In the genomic region with DNA sequence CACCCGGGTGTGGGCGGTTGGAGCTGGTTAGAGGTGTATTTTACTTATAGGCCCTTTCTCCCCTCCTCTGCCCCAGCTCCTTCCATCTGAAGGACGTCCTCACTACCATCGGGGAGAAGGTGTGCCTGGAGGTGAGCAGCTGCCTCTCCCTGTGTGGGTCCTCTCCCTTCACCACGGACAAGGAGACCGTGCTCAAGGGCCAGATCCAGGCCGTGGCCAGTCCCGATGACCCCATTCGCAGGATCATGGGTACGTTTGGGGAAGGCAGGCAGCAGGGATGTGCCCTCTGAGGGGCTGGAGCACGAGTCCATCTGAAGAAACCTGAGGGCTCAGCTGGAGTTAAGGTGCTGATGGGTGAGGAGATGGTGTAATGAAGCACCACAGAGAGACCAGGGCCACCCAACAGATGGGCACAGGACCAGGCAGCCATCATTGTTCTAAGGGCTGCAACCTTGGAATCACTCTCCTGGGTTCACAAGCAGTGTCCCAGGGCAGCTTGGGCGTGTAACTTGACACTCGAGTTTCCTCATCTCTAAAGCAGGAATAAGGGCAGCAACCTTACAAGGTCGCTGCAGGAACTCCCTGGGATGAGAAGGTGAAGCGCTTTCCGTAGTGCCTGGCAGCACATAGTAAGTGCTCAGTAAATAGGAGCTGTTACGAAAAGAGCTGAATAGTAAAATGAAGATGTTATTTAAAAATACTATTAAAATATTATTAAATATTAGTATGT, we compare ENCODE assay signal across 14 cellular contexts. TPM values are rescaled to one million over a fixed set of nuclear protein-coding genes. Genes with fewer than 3 reads are reported as not detected.
DNase-seq lines count a peak whose midpoint lies in the region; ATAC-seq, FAIRE-seq and TF ChIP-seq lines count a peak whose summit lies in the region.
"Had no signal": no experiment of that assay in that cellular context is flagged by ENCODE, and none has a peak within 500 bp of the region (broad histone marks: within the 10 kb centered on the region; RNA-seq: fewer than 3 reads in every experiment).

No MANE protein-coding gene starts in this region.

- DNase-seq in H7 (peak; percentile 27), bronchial epithelial cell (ENCODE audit: low read depth) (no peak), iPS-NIHi7 (ENCODE audit: extremely low spot score) (peak; percentile 17), mammary epithelial cell (no peak), T-helper 1 cell (no peak), HAP-1 (ENCODE audit: low spot score in 2 of 2) (no peak)
- DNase-seq in activated naive CD4-positive, alpha-beta T cell treated with anti-CD3 and anti-CD28 coated beads, Interleukin-2, amount 50 U/mL, for 72 hours (ENCODE audit: low spot score in 2 of 2): no peak
- DNase-seq: CD4-positive, alpha-beta memory T cell; DMS79; GOT3 had no signal

- 96% methylated on average over 17 of the region's 17 CpGs for WGBS in mammary epithelial cell (ENCODE audit: low coverage, missing lambda C conversion rate)

- no peak overlapping the region for H3K27ac ChIP-seq in mammary epithelial cell (ENCODE audit: insufficient read depth, low read depth, low read length)
- H3K27ac ChIP-seq: C4-2B, KMS-11 had no signal

- peaks cover 0 to 5% of the 10 kb centered on the region in 2 donors for H3K36me3 Mint-ChIP-seq in activated naive CD4-positive, alpha-beta T cell treated with anti-CD3 and anti-CD28 coated beads, Interleukin-2, amount 50 U/mL, for 72 hours

- no peak overlapping the region for H2AFZ ChIP-seq in mammary epithelial cell (ENCODE audit: low read depth, low read length)

- H4K20me1 ChIP-seq in mammary epithelial cell (ENCODE audit: insufficient read depth, low read length): no peaks in the 10 kb centered on the region

- no peaks in the 10 kb centered on the region for H3K27me3 ChIP-seq in H7 (ENCODE audit: control insufficient read depth, insufficient read depth, low read length)
- H3K27me3 ChIP-seq in bronchial epithelial cell (ENCODE audit: control insufficient read depth, insufficient read depth, low read length): no peaks in the 10 kb centered on the region
- no peaks in the 10 kb centered on the region for H3K27me3 ChIP-seq in mammary epithelial cell (ENCODE audit: insufficient read depth, low read length)
- no peaks in the 10 kb centered on the region for H3K27me3 ChIP-seq in HAP-1 (ENCODE audit: low read depth)

- H3K9ac ChIP-seq in mammary epithelial cell (ENCODE audit: insufficient read depth, low read length): no peak overlapping the region
- H3K9ac ChIP-seq: KMS-11 had no signal

- peak; percentile 13 for FAIRE-seq in bronchial epithelial cell (lab: Jason Lieb, UNC)
- FAIRE-seq: GM12878 had no signal

- H3K4me1 ChIP-seq in mammary epithelial cell (ENCODE audit: insufficient read depth, low read length) (peaks cover 11% of the 10 kb centered on the region), HAP-1 (no peaks in the 10 kb centered on the region)

- BruUV-seq in mammary epithelial cell (replicated peaks; lab: Mats Ljungman, UMichigan): no TSS peak

- intact Hi-C loops in mammary epithelial cell (cut with micrococcal nuclease): no loop called here

- ATAC-seq in activated naive CD4-positive, alpha-beta T cell treated with anti-CD3 and anti-CD28 coated beads, Interleukin-2, amount 50 U/mL, for 72 hours: no peak
- ATAC-seq: GM12878 had no signal

- dilution Hi-C loops in mammary epithelial cell (cut with HindIII; ENCODE audit: low sequenced_read_pairs): no loop called here

- no peak overlapping the region for H3K4me2 ChIP-seq in mammary epithelial cell (ENCODE audit: insufficient read depth, low read depth, low read length)
- H3K4me2 ChIP-seq: KMS-11 had no signal

- H3K9me3 Mint-ChIP-seq in activated naive CD4-positive, alpha-beta T cell treated with anti-CD3 and anti-CD28 coated beads, Interleukin-2, amount 50 U/mL, for 72 hours: no peaks in the 10 kb centered on the region
- H3K9me3 Mint-ChIP-seq: CD4-positive, alpha-beta memory T cell had no signal

- TF ChIP-seq CTCF in bronchial epithelial cell (IDR thresholded peaks at IDR 0.05; ENCODE audit: insufficient read depth, low read length, severe bottlenecking) (no peak), mammary epithelial cell (conservative IDR thresholded peaks at IDR 0.05 in 1 of 2, IDR thresholded peaks at IDR 0.05 in 1 of 2; ENCODE audit: extremely low read depth in 1 of 2, insufficient read depth in 1 of 2, low read depth in 1 of 2, low read length in 2 of 2) (no peak)

- no peak overlapping the region for H3K4me3 ChIP-seq in H7 (ENCODE audit: insufficient read depth, low read depth, low read length)
- H3K4me3 ChIP-seq in bronchial epithelial cell (ENCODE audit: low read depth, low read length): no peak overlapping the region
- H3K4me3 ChIP-seq in mammary epithelial cell (replicated peaks in 1 of 3; ENCODE audit: insufficient read depth in 1 of 3, low read depth in 2 of 3, low read length in 3 of 3): no peak overlapping the region
- no peak overlapping the region for H3K4me3 ChIP-seq in HAP-1
- H3K4me3 ChIP-seq: GM12878 had no signal

- H3K79me2 ChIP-seq in mammary epithelial cell (ENCODE audit: insufficient read depth, low read length): no peaks in the 10 kb centered on the region

- CTCF ChIA-PET in mammary epithelial cell (lab: Charles Lee; ENCODE audit: low non-redundant PET): no interaction called here

- H3K27ac Mint-ChIP-seq in activated naive CD4-positive, alpha-beta T cell treated with anti-CD3 and anti-CD28 coated beads, Interleukin-2, amount 50 U/mL, for 72 hours: no peak overlapping the region
- H3K27ac Mint-ChIP-seq: B cell; CD4-positive, alpha-beta memory T cell had no signal

- H3K36me3 ChIP-seq in H7 (replicated peaks; ENCODE audit: control insufficient read depth, insufficient read depth, low read length): peaks cover 6% of the 10 kb centered on the region
- H3K36me3 ChIP-seq in bronchial epithelial cell (ENCODE audit: control insufficient read depth, insufficient read depth, low read length): peaks cover 24% of the 10 kb centered on the region
- peaks cover 22% of the 10 kb centered on the region for H3K36me3 ChIP-seq in mammary epithelial cell (ENCODE audit: insufficient read depth, low read length)
- peaks cover 27% of the 10 kb centered on the region for H3K36me3 ChIP-seq in HAP-1 (replicated peaks)

- in situ Hi-C loops in mammary epithelial cell (cut with MboI; ENCODE audit: low sequenced_read_pairs in 2 of 2) (loop anchor here in 1 of 2 donors (25.0 kb wide), 1 partner anchor 256 kb away; no protein-coding TSS in a partner anchor), HAP-1 (cut with MboI; ENCODE audit: low sequenced_read_pairs) (no loop called here)

- no peaks in the 10 kb centered on the region for H3K9me3 ChIP-seq in mammary epithelial cell (replicated peaks; ENCODE audit: insufficient read depth, low read length)
- H3K9me3 ChIP-seq in HAP-1: no peaks in the 10 kb centered on the region

RNA-seq across cellular contexts. Expression of gene TCP11L1, which starts 29.4 kb away (rescaled TPM):
- 10.6 and 12.5 TPM in 2 replicates for total RNA-seq in H7 (2014; rRNA removed; shearing (Covaris generic))
- 8.7 and 11.4 TPM in 2 replicates for total RNA-seq in bronchial epithelial cell
- total RNA-seq in activated naive CD4-positive, alpha-beta T cell treated with anti-CD3 and anti-CD28 coated beads, Interleukin-2, amount 50 U/mL, for 72 hours: 10 to 100 TPM in 1 of 2 donors, 1 to 10 TPM in 1; 8.9 to 14.2 TPM
- total RNA-seq in mammary epithelial cell: 10 to 100 TPM; 32.0 to 51.2 TPM
- 19.2 TPM for polyA plus RNA-seq in mammary epithelial cell
- polyA minus RNA-seq in mammary epithelial cell: 36.2 TPM

RNA-seq across cellular contexts. Expression of gene DEPDC7, which starts 53.1 kb away (rescaled TPM):
- total RNA-seq in H7 (2014; rRNA removed; shearing (Covaris generic)): 5.6 and 6.2 TPM in 2 replicates
- total RNA-seq in bronchial epithelial cell (0.90 and 1.6 TPM in 2 replicates), mammary epithelial cell (1 to 10 TPM; 5.2 to 6.8 TPM)
- 1 to 10 TPM in 1 of 2 donors, under 1 TPM in 1; 0.47 to 5.5 TPM for total RNA-seq in activated naive CD4-positive, alpha-beta T cell treated with anti-CD3 and anti-CD28 coated beads, Interleukin-2, amount 50 U/mL, for 72 hours
- 5.7 TPM for polyA plus RNA-seq in mammary epithelial cell
- 1.7 TPM for polyA minus RNA-seq in mammary epithelial cell
- total RNA-seq: B cell had no signal

Comparison
In these comparisons a context has a peak if more than half of its experiments do, and no peak if none do; other contexts are left out.
1. DNase-seq: peak in H7 (single experiment) and iPS-NIHi7 (single experiment); none in bronchial epithelial cell (single experiment), activated naive CD4-positive, alpha-beta T cell treated with anti-CD3 and anti-CD28 coated beads, Interleukin-2, amount 50 U/mL, for 72 hours (0 of 2), mammary epithelial cell (single experiment), T-helper 1 cell (0 of 5) and HAP-1 (0 of 2).